1 cellular context compared by ENCODE assay signal in the genomic region with DNA sequence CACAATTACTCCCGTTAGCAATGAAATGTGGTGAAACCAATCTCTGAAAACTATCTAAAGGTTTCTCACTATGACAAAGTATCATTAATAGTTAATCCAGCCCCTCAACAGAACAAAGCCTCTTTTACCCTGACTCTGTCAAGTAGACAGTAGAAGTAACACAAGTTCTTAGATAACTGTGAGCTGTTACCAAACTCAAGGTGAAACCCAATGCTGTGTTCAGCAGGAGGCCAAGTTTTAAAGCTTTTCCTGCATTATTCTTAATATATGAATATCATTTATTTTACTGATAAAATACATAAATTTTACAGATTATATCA.
TF ChIP-seq lines count a peak whose summit lies in the region.

No MANE protein-coding gene starts in this region.

TF ChIP-seq in GM23338, 12 proteins besides CTCF, POLR2A, EP300 and RAD21 (continued from another document):
- TF ChIP-seq, protein P1, sequence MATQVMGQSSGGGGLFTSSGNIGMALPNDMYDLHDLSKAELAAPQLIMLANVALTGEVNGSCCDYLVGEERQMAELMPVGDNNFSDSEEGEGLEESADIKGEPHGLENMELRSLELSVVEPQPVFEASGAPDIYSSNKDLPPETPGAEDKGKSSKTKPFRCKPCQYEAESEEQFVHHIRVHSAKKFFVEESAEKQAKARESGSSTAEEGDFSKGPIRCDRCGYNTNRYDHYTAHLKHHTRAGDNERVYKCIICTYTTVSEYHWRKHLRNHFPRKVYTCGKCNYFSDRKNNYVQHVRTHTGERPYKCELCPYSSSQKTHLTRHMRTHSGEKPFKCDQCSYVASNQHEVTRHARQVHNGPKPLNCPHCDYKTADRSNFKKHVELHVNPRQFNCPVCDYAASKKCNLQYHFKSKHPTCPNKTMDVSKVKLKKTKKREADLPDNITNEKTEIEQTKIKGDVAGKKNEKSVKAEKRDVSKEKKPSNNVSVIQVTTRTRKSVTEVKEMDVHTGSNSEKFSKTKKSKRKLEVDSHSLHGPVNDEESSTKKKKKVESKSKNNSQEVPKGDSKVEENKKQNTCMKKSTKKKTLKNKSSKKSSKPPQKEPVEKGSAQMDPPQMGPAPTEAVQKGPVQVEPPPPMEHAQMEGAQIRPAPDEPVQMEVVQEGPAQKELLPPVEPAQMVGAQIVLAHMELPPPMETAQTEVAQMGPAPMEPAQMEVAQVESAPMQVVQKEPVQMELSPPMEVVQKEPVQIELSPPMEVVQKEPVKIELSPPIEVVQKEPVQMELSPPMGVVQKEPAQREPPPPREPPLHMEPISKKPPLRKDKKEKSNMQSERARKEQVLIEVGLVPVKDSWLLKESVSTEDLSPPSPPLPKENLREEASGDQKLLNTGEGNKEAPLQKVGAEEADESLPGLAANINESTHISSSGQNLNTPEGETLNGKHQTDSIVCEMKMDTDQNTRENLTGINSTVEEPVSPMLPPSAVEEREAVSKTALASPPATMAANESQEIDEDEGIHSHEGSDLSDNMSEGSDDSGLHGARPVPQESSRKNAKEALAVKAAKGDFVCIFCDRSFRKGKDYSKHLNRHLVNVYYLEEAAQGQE (IDR thresholded peaks at IDR 0.05; ENCODE audit: unreplicated experiment) = no peak
- TF ChIP-seq STAT1 (IDR thresholded peaks at IDR 0.05; ENCODE audit: unreplicated experiment) (no peak), NANOG (IDR thresholded peaks at IDR 0.05; ENCODE audit: borderline replicate concordance) (no peak), CREB1 (CRISPR knock-in tag; IDR thresholded peaks at IDR 0.05; ENCODE audit: low read depth) (no peak)
